In genomic region chr5:451587-452458, GRCh38 we compare ENCODE assay signal across 16 cellular contexts. TPM values are rescaled to one million over a fixed set of nuclear protein-coding genes. Genes with fewer than 3 reads are reported as not detected.
DNase-seq lines count a peak whose midpoint lies in the region; ATAC-seq, FAIRE-seq and TF ChIP-seq lines count a peak whose summit lies in the region.
"Had no signal": no experiment of that assay in that cellular context is flagged by ENCODE, and none has a peak within 500 bp of the region (broad histone marks: within the 10 kb centered on the region; RNA-seq: fewer than 3 reads in every experiment).

No MANE protein-coding gene starts in this region.

- no peaks in the 10 kb centered on the region for H3K4me1 ChIP-seq in HepG2 (ENCODE audit: insufficient read depth, low read length)
- H3K4me1 ChIP-seq in right lobe of liver: no peaks in the 10 kb centered on the region
- H3K4me1 ChIP-seq in GM12878 (ENCODE audit: control insufficient read depth, insufficient read depth, low read length): no peaks in the 10 kb centered on the region
- H3K4me1 ChIP-seq: SJCRH30 had no signal

- H3K9me3 Mint-ChIP-seq in activated CD4-positive, alpha-beta T cell treated with anti-CD3 and anti-CD28 coated beads, Interleukin-2, amount 10 ng/mL, durations not matched to agents 7 days and 5 days: peaks cover 25% of the 10 kb centered on the region

- H3K4me1 Mint-ChIP-seq in activated CD4-positive, alpha-beta T cell treated with anti-CD3 and anti-CD28 coated beads, Interleukin-2, amount 10 ng/mL, durations not matched to agents 7 days and 5 days: peaks cover 45% of the 10 kb centered on the region

- SMC1A ChIA-PET in GM12878 (lab: Charles Lee; ENCODE audit: uncharacterized antibody, unreplicated experiment): interaction anchor here (1.1 to 1.3 kb wide), 2 partner anchors 9 to 10 kb away, joined by 3 read pairs; no protein-coding TSS in a partner anchor

- H3K79me2 ChIP-seq in HepG2 (ENCODE audit: insufficient read depth, low read length) (no peaks in the 10 kb centered on the region), GM12878 (ENCODE audit: control insufficient read depth, insufficient read depth, low read length) (peaks cover 8% of the 10 kb centered on the region)

- WGBS in HepG2 (ENCODE audit: low lambda C conversion rate): 97% methylated on average over 5 of the region's 5 CpGs
- 68% methylated on average over 4 of the region's 5 CpGs for WGBS in right lobe of liver (ENCODE audit: insufficient coverage, low coverage, low lambda C conversion rate, missing lambda C conversion rate)
- WGBS in GM12878 (ENCODE audit: insufficient coverage, insufficient replicate concordance, low lambda C conversion rate, missing lambda C conversion rate): 86% methylated on average over 5 of the region's 5 CpGs

- no peak overlapping the region for H3K4me3 ChIP-seq in HepG2 (replicated peaks in 1 of 3; ENCODE audit: insufficient read depth in 1 of 3, low read depth in 2 of 3, low read length in 3 of 3)
- no peak overlapping the region for H3K4me3 ChIP-seq in right lobe of liver
- no peak overlapping the region for H3K4me3 ChIP-seq in GM12878
- H3K4me3 ChIP-seq: SJCRH30 had no signal

- H3K36me3 ChIP-seq in HepG2 (replicated peaks in 1 of 2; ENCODE audit: control insufficient read depth in 1 of 2, insufficient read depth in 2 of 2, low read length in 2 of 2) (peaks cover 40 to 84% of the 10 kb centered on the region in 2 experiments; a peak in 4 of 5 replicates), right lobe of liver (peaks cover 5 to 66% (median 21%) of the 10 kb centered on the region in 4 donors), GM12878 (ENCODE audit: control insufficient read depth in 2 of 2, insufficient read depth in 2 of 2, low read length in 1 of 2) (peaks cover 37 to 49% of the 10 kb centered on the region in 2 experiments)

- H3K27me3 ChIP-seq in HepG2 (ENCODE audit: control insufficient read depth in 1 of 2, insufficient read depth in 2 of 2, low read length in 2 of 2): no peaks in the 10 kb centered on the region
- H3K27me3 ChIP-seq in right lobe of liver: no peaks in the 10 kb centered on the region
- H3K27me3 ChIP-seq in GM12878 (replicated peaks in 1 of 2; ENCODE audit: control insufficient read depth in 2 of 2, insufficient read depth in 2 of 2, low read length in 1 of 2): no peaks in the 10 kb centered on the region
- H3K27me3 ChIP-seq: BLaER1 treated with 17β-estradiol and CSF1 and Interleukin-3, amounts not matched to agents 10 nM and 100 nM; SJCRH30 had no signal

- in situ Hi-C loops in HepG2 (cut with HindIII; ENCODE audit: extremely low pct_ligation_motif_present, low pct_unique_long_range_greater_than_20kb) (no loop called here), GM12878 (cut with MboI) (no loop called here)

- no peak for DNase-seq in activated CD4-positive, alpha-beta T cell treated with anti-CD3 and anti-CD28 coated beads, Interleukin-2, amount 10 ng/mL, durations not matched to agents 7 days and 5 days
- DNase-seq in activated CD4-positive, alpha-beta T cell treated with anti-CD3 and anti-CD28 coated beads for 48 hours: no peak
- DNase-seq in HepG2 (ENCODE audit: low spot score) (no peak), right lobe of liver (no peak), GM12878 (ENCODE audit: low read depth, low spot score) (no peak), HCEC 1CT (no peak)
- DNase-seq: DMS 273 treated with DMSO at 0.1 percent for 48 hours, DND-41, HFFc6, KG1, NCI-H1417 treated with DMSO at 0.1 percent for 48 hours, NCI-H1930, SJCRH30 had no signal

- TF ChIP-seq POLR2A in HepG2 (IDR thresholded peaks at IDR 0.05; ENCODE audit: insufficient read depth in 1 of 2, low read depth in 2 of 2, low read length in 2 of 2) (no peak), right lobe of liver (IDR thresholded peaks at IDR 0.05) (no peak), GM12878 (IDR thresholded peaks at IDR 0.05; ENCODE audit: low read depth, low read length) (no peak)

- H2AFZ ChIP-seq in HepG2 (ENCODE audit: low read length) (no peak overlapping the region), GM12878 (ENCODE audit: control insufficient read depth, low read depth, low read length) (no peak overlapping the region)

- H4K20me1 ChIP-seq in HepG2 (ENCODE audit: insufficient read depth, low read length) (no peaks in the 10 kb centered on the region), GM12878 (ENCODE audit: control insufficient read depth, insufficient read depth) (no peaks in the 10 kb centered on the region)

- peaks cover 86% of the 10 kb centered on the region for H3K36me3 Mint-ChIP-seq in activated CD4-positive, alpha-beta T cell treated with anti-CD3 and anti-CD28 coated beads, Interleukin-2, amount 10 ng/mL, durations not matched to agents 7 days and 5 days (ENCODE audit: low read depth)

- H3K27ac ChIP-seq in HepG2 (ENCODE audit: extremely low read length, insufficient read depth, low read length) (no peak overlapping the region), right lobe of liver (no peak overlapping the region), GM12878 (ENCODE audit: control insufficient read depth, insufficient read depth) (no peak overlapping the region)
- H3K27ac ChIP-seq: BLaER1 treated with 17β-estradiol and CSF1 and Interleukin-3, amounts not matched to agents 10 nM and 100 nM; SJCRH30 had no signal

- TF ChIP-seq EP300 in HepG2 (IDR thresholded peaks at IDR 0.05; ENCODE audit: low read depth in 2 of 2, low read length in 2 of 2) (no peak), HepG2 (CRISPR knock-in tag; IDR thresholded peaks at IDR 0.05; ENCODE audit: borderline replicate concordance) (no peak), GM12878 (IDR thresholded peaks at IDR 0.05; ENCODE audit: borderline replicate concordance in 1 of 2, control insufficient read depth in 1 of 2, low read depth in 2 of 2, low read length in 2 of 2) (no peak)

- H3K9ac ChIP-seq in HepG2 (ENCODE audit: insufficient read depth, low read depth, low read length): no peak overlapping the region
- H3K9ac ChIP-seq in GM12878 (ENCODE audit: control insufficient read depth, insufficient read depth, low read length): no peak overlapping the region
- H3K9ac ChIP-seq: BLaER1 treated with 17β-estradiol and CSF1 and Interleukin-3, amounts not matched to agents 10 nM and 100 nM had no signal

- TF ChIP-seq RAD21 in HepG2 (CRISPR knock-in tag; IDR thresholded peaks at IDR 0.05) (no peak), GM12878 (IDR thresholded peaks at IDR 0.05; ENCODE audit: insufficient read depth, low read depth, low read length) (no peak)

- RAD21 ChIA-PET in GM12878 (lab: Charles Lee; ENCODE audit: unreplicated experiment): interaction anchor here (1.4 kb wide), 1 partner anchor 20 kb away, joined by 3 read pairs; no protein-coding TSS in a partner anchor

- H3K9me3 ChIP-seq in HepG2 (ENCODE audit: low read length): peaks cover 6% of the 10 kb centered on the region; the same call in 1 of the 2 replicates
- H3K9me3 ChIP-seq in right lobe of liver: no peaks in the 10 kb centered on the region
- peaks cover 12% of the 10 kb centered on the region; the same call in 2 of the 3 replicates for H3K9me3 ChIP-seq in GM12878 (replicated peaks; ENCODE audit: control insufficient read depth, insufficient read depth, low read length)
- H3K9me3 ChIP-seq: SJCRH30 had no signal

- H3K27ac Mint-ChIP-seq in activated CD4-positive, alpha-beta T cell treated with anti-CD3 and anti-CD28 coated beads, Interleukin-2, amount 10 ng/mL, durations not matched to agents 7 days and 5 days: peak overlapping the region; percentile 87
- H3K27ac Mint-ChIP-seq: HFFc6 had no signal

- H3K27me3 Mint-ChIP-seq in activated CD4-positive, alpha-beta T cell treated with anti-CD3 and anti-CD28 coated beads, Interleukin-2, amount 10 ng/mL, durations not matched to agents 7 days and 5 days: no peaks in the 10 kb centered on the region

- TF ChIP-seq CTCF in HepG2 (CRISPR knock-in tag; IDR thresholded peaks at IDR 0.05) (no peak), right lobe of liver (IDR thresholded peaks at IDR 0.05) (no peak), GM12878 (IDR thresholded peaks at IDR 0.05 in 2 of 3, conservative IDR thresholded peaks at IDR 0.05 in 1 of 3; ENCODE audit: control insufficient read depth in 2 of 3, extremely low read depth in 1 of 3, insufficient read depth in 1 of 3, low read depth in 3 of 3, low read length in 3 of 3) (no peak)

- no peak overlapping the region for H3K4me3 Mint-ChIP-seq in activated CD4-positive, alpha-beta T cell treated with anti-CD3 and anti-CD28 coated beads, Interleukin-2, amount 10 ng/mL, durations not matched to agents 7 days and 5 days
- H3K4me3 Mint-ChIP-seq: HFFc6 had no signal

- BruUV-seq in HepG2 (replicated peaks; lab: Mats Ljungman, UMichigan): no TSS peak
- BruUV-seq in GM12878 (replicated peaks; lab: Mats Ljungman, UMichigan): no TSS peak

- H3K4me2 ChIP-seq in HepG2 (ENCODE audit: low read depth, low read length) (no peak overlapping the region), GM12878 (ENCODE audit: control insufficient read depth, insufficient read depth) (no peak overlapping the region)

- no peak for FAIRE-seq in HepG2 (lab: Jason Lieb, UNC)
- FAIRE-seq in GM12878 (lab: Jason Lieb, UNC): no peak

- intact Hi-C loops in HepG2 (cut with micrococcal nuclease; ENCODE audit: unreplicated experiment) (no loop called here), right lobe of liver (cut with DNase I) (no loop called here), GM12878 (cut with micrococcal nuclease; ENCODE audit: unreplicated experiment) (no loop called here)

- CTCF ChIA-PET in activated CD4-positive, alpha-beta T cell treated with anti-CD3 and anti-CD28 coated beads, Interleukin-2, amount 10 ng/mL, durations not matched to agents 7 days and 5 days (lab: Charles Lee): interaction anchor here (0.9 to 2.2 kb wide), 3 partner anchors 10 to 135 kb away, joined by 4 to 5 read pairs (median 4); no protein-coding TSS in a partner anchor
- CTCF ChIA-PET in HepG2 (lab: Yijun Ruan, JAX; ENCODE audit: low intra/inter-chr PET ratio, low total read pairs): no interaction called here
- CTCF ChIA-PET in GM12878 (lab: Yijun Ruan, JAX): interaction anchor here (0.9 to 1.2 kb wide), 2 partner anchors 20 to 135 kb away, joined by 3 read pairs; no protein-coding TSS in a partner anchor

- POLR2A ChIA-PET in activated CD4-positive, alpha-beta T cell treated with anti-CD3 and anti-CD28 coated beads, Interleukin-2, amount 10 ng/mL, durations not matched to agents 7 days and 5 days (lab: Charles Lee): no interaction called here
- POLR2A ChIA-PET in HepG2 (lab: Yijun Ruan, JAX): no interaction called here
- POLR2A ChIA-PET in GM12878 (lab: Charles Lee): interaction anchor here (0.5 to 1.2 kb wide), 2 partner anchors 68 to 458 kb away, joined by 3 read pairs; no protein-coding TSS in a partner anchor

- no peak for ATAC-seq in HepG2
- ATAC-seq in right lobe of liver: no peak
- ATAC-seq in GM12878: no peak
- no peak for ATAC-seq in HG02571 (IDR thresholded peaks at IDR 0.05; ENCODE audit: unreplicated experiment)
- ATAC-seq: Panc1 had no signal

RNA-seq across cellular contexts. Expression of gene EXOC3, which starts 8.8 kb away (rescaled TPM):
- 10 to 100 TPM; 65.5 to 79.0 TPM for total RNA-seq in activated CD4-positive, alpha-beta T cell treated with anti-CD3 and anti-CD28 coated beads, Interleukin-2, amount 10 ng/mL, durations not matched to agents 7 days and 5 days
- 16.0 and 20.5 TPM in 2 replicates for total RNA-seq in HepG2 (2016; rRNA removed; fragmentation: Illumina TruSeq; extraction: Trizol)
- 7.2 and 7.9 TPM in 2 replicates for total RNA-seq in HepG2 (2016; cell fraction: cytosol; rRNA removed; fragmentation: Illumina TruSeq; extraction: Trizol; ENCODE audit: low read depth)
- total RNA-seq in HepG2 (2016; cell fraction: insoluble cytoplasmic fraction; rRNA removed; fragmentation: Illumina TruSeq; extraction: Trizol): 14.6 and 19.5 TPM in 2 replicates
- total RNA-seq in HepG2 (2016; cell fraction: membrane; rRNA removed; fragmentation: Illumina TruSeq; extraction: Trizol): 13.8 and 14.1 TPM in 2 replicates
- total RNA-seq in HepG2 (2016; cell fraction: nucleus; rRNA removed; fragmentation: Illumina TruSeq; extraction: Trizol): 11.2 and 13.3 TPM in 2 replicates
- polyA plus RNA-seq in HepG2 (2011; rRNA removed): 9.2 and 11.8 TPM in 2 replicates
- 6.8 and 8.3 TPM in 2 replicates for polyA plus RNA-seq in HepG2 (2011; cell fraction: cytosol; rRNA removed)
- polyA plus RNA-seq in HepG2 (2011; cell fraction: nucleus; rRNA removed): 26.9 and 28.5 TPM in 2 replicates
- polyA plus RNA-seq in HepG2 (2012): 14.6 and 15.2 TPM in 2 replicates
- 5.5 and 5.9 TPM in 2 replicates for polyA plus RNA-seq in HepG2 (2016; cell fraction: cytosol; fragmentation: Illumina TruSeq; extraction: Trizol; ENCODE audit: low read depth)
- polyA plus RNA-seq in HepG2 (2016; cell fraction: insoluble cytoplasmic fraction; fragmentation: Illumina TruSeq; extraction: Trizol; ENCODE audit: low read depth): 14.3 and 16.5 TPM in 2 replicates
- 7.8 and 8.8 TPM in 2 replicates for polyA plus RNA-seq in HepG2 (2016; cell fraction: membrane; fragmentation: Illumina TruSeq; extraction: Trizol; ENCODE audit: low read depth)
- 28.1 and 32.7 TPM in 2 replicates for polyA plus RNA-seq in HepG2 (2016; cell fraction: nucleus; fragmentation: Illumina TruSeq; extraction: Trizol; ENCODE audit: insufficient read depth, low read depth)
- polyA minus RNA-seq in HepG2 (2011; rRNA and poly(A)+ RNA removed; ENCODE audit: low replicate concordance): 15.9 and 55.4 TPM in 2 replicates
- 6.1 and 7.2 TPM in 2 replicates for polyA minus RNA-seq in HepG2 (2011; cell fraction: cytosol; rRNA and poly(A)+ RNA removed)
- 12.9 and 14.2 TPM in 2 replicates for polyA minus RNA-seq in HepG2 (2011; cell fraction: nucleus; rRNA and poly(A)+ RNA removed)
- 10 to 100 TPM; 14.6 to 24.3 (median 20.0) TPM for total RNA-seq in right lobe of liver
- 139 and 145 TPM in 2 replicates for total RNA-seq in GM12878 (2013; cell fraction: nucleolus; rRNA removed)
- 28.6 and 32.5 TPM in 2 replicates for total RNA-seq in GM12878 (2014; rRNA removed)
- total RNA-seq in GM12878 (2014; rRNA removed; fragmentation: Illumina TruSeq; extraction: Trizol): 22.4 and 25.4 TPM in 2 replicates
- 48.9 and 50.3 TPM in 2 replicates for total RNA-seq in GM12878 (2021)
- polyA plus RNA-seq in GM12878 (2011; ENCODE audit: low read depth): 26.9 TPM
- polyA plus RNA-seq in GM12878 (2011; rRNA removed): 16.4 and 22.6 TPM in 2 replicates
- 24.5 and 26.9 TPM in 2 replicates for polyA plus RNA-seq in GM12878 (2011; cell fraction: cytosol; rRNA removed)
- 77.4 and 98.6 TPM in 2 replicates for polyA plus RNA-seq in GM12878 (2011; cell fraction: nucleus; rRNA removed)
- 40.4 and 47.5 TPM in 2 replicates for polyA plus RNA-seq in GM12878 (2012)
- polyA plus RNA-seq in GM12878 (2014; fragmentation: Illumina TruSeq; extraction: Trizol): 18.5 and 24.8 TPM in 2 replicates
- 1 to 10 TPM; 1.6 to 7.2 TPM for polyA plus RNA-seq in GM12878 (2014; fragmentation: Nextera tagmentation; extraction: Ambion mirVana)
- polyA plus RNA-seq in GM12878 (2014; rRNA removed): 30.5 and 33.2 TPM in 2 replicates
- polyA plus RNA-seq in GM12878 (2016; fragmentation: Nextera tagmentation; extraction: Ambion mirVana): 10 to 100 TPM; 52.7 to 53.0 TPM
- polyA minus RNA-seq in GM12878 (2011; rRNA and poly(A)+ RNA removed): 26.3 and 28.8 TPM in 2 replicates
- 10.8 and 14.6 TPM in 2 replicates for polyA minus RNA-seq in GM12878 (2011; cell fraction: cytosol; rRNA and poly(A)+ RNA removed)
- 21.5 and 30.1 TPM in 2 replicates for polyA minus RNA-seq in GM12878 (2011; cell fraction: nucleus; rRNA and poly(A)+ RNA removed)
